2 cellular contexts compared by ENCODE assay signal in the genomic region with DNA sequence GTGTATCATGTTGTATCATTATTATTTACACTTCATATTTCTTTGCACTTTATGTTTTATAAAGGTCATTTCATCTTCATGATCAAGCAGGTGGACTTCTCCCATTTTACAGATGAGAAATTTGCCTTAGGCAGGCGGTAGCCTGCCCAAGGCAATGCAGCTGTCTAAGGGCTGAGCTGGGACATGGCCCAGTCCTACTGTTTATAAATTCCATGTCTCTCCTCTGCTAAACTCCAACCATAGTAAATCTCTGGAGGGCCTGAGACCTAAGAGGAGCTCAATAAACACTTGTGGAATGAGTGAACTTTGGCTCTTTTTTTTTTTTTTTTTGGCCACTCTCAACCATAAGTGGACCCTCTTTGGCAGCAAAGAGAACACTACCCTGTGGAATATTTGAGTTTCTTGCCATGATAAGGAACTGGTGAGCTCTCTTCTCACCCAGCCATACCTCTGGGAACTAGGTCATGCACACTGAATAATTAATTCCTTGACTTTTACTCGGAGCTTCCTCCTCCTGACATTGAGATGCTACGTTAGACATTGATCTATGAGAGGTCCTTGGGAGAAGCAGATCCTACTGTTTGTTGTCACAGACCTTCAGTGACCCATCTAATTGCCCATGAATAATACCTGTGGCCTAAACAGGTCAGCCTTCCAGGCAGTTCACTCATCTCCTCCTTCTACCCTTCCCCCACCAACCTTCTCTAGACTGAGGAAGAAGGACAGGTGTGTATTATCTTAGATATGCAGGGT.
TF ChIP-seq lines count a peak whose summit lies in the region.

No MANE protein-coding gene starts in this region.

TF ChIP-seq in SK-N-SH, 30 proteins besides CTCF, POLR2A, EP300 and RAD21 (continued from another document):
- no peak for TF ChIP-seq RFX5 (IDR thresholded peaks at IDR 0.05; ENCODE audit: low read length)
- TF ChIP-seq RXRA (IDR thresholded peaks at IDR 0.05; ENCODE audit: borderline replicate concordance, low read depth): no peak
- TF ChIP-seq EZH2phosphoT487 (IDR thresholded peaks at IDR 0.05; ENCODE audit: borderline replicate concordance, low read depth): no peak

TF ChIP-seq in SK-N-SH treated with all-trans-retinoic acid at 6 μM for 48 hours, 23 proteins besides CTCF, POLR2A, EP300 and RAD21 (continued from another document):
- TF ChIP-seq, protein P1, sequence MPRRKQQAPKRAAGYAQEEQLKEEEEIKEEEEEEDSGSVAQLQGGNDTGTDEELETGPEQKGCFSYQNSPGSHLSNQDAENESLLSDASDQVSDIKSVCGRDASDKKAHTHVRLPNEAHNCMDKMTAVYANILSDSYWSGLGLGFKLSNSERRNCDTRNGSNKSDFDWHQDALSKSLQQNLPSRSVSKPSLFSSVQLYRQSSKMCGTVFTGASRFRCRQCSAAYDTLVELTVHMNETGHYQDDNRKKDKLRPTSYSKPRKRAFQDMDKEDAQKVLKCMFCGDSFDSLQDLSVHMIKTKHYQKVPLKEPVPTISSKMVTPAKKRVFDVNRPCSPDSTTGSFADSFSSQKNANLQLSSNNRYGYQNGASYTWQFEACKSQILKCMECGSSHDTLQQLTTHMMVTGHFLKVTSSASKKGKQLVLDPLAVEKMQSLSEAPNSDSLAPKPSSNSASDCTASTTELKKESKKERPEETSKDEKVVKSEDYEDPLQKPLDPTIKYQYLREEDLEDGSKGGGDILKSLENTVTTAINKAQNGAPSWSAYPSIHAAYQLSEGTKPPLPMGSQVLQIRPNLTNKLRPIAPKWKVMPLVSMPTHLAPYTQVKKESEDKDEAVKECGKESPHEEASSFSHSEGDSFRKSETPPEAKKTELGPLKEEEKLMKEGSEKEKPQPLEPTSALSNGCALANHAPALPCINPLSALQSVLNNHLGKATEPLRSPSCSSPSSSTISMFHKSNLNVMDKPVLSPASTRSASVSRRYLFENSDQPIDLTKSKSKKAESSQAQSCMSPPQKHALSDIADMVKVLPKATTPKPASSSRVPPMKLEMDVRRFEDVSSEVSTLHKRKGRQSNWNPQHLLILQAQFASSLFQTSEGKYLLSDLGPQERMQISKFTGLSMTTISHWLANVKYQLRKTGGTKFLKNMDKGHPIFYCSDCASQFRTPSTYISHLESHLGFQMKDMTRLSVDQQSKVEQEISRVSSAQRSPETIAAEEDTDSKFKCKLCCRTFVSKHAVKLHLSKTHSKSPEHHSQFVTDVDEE (CRISPR knock-in tag; IDR thresholded peaks at IDR 0.05): no peak
- TF ChIP-seq ZNF565 (CRISPR knock-in tag; conservative IDR thresholded peaks at IDR 0.05; ENCODE audit: low read depth) (no peak), RARB (CRISPR knock-in tag; IDR thresholded peaks at IDR 0.05) (no peak), TOX (CRISPR knock-in tag; IDR thresholded peaks at IDR 0.05; ENCODE audit: borderline replicate concordance) (no peak), ZFP3 (CRISPR knock-in tag; IDR thresholded peaks at IDR 0.05) (no peak), TCF4 (CRISPR knock-in tag; IDR thresholded peaks at IDR 0.05; ENCODE audit: borderline replicate concordance) (no peak), OSR1 (CRISPR knock-in tag; IDR thresholded peaks at IDR 0.05) (no peak), SNAI2 (CRISPR knock-in tag; IDR thresholded peaks at IDR 0.05) (no peak), CSDC2 (CRISPR knock-in tag; IDR thresholded peaks at IDR 0.05) (no peak), ZNF8 (CRISPR knock-in tag; IDR thresholded peaks at IDR 0.05) (no peak), ZFP30 (CRISPR knock-in tag; IDR thresholded peaks at IDR 0.05) (no peak), ISL1 (CRISPR knock-in tag; IDR thresholded peaks at IDR 0.05) (no peak), ZC3H10 (CRISPR knock-in tag; IDR thresholded peaks at IDR 0.05) (no peak), ARNTL (CRISPR knock-in tag; IDR thresholded peaks at IDR 0.05; ENCODE audit: borderline replicate concordance, low read depth) (no peak)
- TF ChIP-seq, protein P2, sequence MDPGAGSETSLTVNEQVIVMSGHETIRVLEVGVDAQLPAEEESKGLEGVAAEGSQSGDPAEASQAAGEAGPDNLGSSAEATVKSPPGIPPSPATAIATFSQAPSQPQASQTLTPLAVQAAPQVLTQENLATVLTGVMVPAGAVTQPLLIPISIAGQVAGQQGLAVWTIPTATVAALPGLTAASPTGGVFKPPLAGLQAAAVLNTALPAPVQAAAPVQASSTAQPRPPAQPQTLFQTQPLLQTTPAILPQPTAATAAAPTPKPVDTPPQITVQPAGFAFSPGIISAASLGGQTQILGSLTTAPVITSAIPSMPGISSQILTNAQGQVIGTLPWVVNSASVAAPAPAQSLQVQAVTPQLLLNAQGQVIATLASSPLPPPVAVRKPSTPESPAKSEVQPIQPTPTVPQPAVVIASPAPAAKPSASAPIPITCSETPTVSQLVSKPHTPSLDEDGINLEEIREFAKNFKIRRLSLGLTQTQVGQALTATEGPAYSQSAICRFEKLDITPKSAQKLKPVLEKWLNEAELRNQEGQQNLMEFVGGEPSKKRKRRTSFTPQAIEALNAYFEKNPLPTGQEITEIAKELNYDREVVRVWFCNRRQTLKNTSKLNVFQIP (CRISPR knock-in tag; IDR thresholded peaks at IDR 0.05; ENCODE audit: borderline replicate concordance, low read depth): no peak
- TF ChIP-seq, protein P3, sequence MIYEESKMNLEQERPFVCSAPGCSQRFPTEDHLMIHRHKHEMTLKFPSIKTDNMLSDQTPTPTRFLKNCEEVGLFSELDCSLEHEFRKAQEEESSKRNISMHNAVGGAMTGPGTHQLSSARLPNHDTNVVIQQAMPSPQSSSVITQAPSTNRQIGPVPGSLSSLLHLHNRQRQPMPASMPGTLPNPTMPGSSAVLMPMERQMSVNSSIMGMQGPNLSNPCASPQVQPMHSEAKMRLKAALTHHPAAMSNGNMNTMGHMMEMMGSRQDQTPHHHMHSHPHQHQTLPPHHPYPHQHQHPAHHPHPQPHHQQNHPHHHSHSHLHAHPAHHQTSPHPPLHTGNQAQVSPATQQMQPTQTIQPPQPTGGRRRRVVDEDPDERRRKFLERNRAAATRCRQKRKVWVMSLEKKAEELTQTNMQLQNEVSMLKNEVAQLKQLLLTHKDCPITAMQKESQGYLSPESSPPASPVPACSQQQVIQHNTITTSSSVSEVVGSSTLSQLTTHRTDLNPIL (CRISPR knock-in tag; IDR thresholded peaks at IDR 0.05; ENCODE audit: low read depth): no peak
- TF ChIP-seq, protein P4, sequence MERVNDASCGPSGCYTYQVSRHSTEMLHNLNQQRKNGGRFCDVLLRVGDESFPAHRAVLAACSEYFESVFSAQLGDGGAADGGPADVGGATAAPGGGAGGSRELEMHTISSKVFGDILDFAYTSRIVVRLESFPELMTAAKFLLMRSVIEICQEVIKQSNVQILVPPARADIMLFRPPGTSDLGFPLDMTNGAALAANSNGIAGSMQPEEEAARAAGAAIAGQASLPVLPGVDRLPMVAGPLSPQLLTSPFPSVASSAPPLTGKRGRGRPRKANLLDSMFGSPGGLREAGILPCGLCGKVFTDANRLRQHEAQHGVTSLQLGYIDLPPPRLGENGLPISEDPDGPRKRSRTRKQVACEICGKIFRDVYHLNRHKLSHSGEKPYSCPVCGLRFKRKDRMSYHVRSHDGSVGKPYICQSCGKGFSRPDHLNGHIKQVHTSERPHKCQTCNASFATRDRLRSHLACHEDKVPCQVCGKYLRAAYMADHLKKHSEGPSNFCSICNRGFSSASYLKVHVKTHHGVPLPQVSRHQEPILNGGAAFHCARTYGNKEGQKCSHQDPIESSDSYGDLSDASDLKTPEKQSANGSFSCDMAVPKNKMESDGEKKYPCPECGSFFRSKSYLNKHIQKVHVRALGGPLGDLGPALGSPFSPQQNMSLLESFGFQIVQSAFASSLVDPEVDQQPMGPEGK (CRISPR knock-in tag; IDR thresholded peaks at IDR 0.05; ENCODE audit: borderline replicate concordance): no peak
